In the genomic region with DNA sequence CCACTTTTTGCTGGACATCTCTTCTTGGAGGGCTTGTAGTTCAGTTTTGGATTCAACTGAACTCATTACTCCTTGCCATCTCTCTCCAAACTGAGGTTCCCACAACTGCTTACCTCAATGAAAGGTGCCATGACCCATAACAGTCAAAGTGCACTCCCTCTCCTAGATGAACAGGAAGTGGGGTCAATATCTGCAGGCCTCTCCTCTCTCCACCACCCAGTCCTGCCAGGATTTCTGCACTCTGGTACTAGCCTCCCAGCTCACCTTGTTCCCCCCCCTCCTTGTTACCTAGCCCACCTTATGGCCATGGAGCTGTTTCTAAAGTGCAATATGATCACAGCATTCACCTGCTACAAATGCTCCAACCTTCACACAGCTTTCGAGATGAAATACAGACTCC, we compare ENCODE assay signal across 22 cellular contexts. TPM values are rescaled to one million over a fixed set of nuclear protein-coding genes. Genes with fewer than 3 reads are reported as not detected.
DNase-seq lines count a peak whose midpoint lies in the region; ATAC-seq, FAIRE-seq and TF ChIP-seq lines count a peak whose summit lies in the region.
"Had no signal": no experiment of that assay in that cellular context is flagged by ENCODE, and none has a peak within 500 bp of the region (broad histone marks: within the 10 kb centered on the region; RNA-seq: fewer than 3 reads in every experiment).

No MANE protein-coding gene starts in this region.

- H3K4me3 Mint-ChIP-seq in Caco-2 (ENCODE audit: unreplicated experiment) (no peak overlapping the region), endodermal cell (peak overlapping the region; percentile 22), GM23338 (no peak overlapping the region), endothelial cell (ENCODE audit: unreplicated experiment) (no peak overlapping the region)
- H3K4me3 Mint-ChIP-seq: B cell; CD8-positive, alpha-beta T cell had no signal

- no peak overlapping the region for H2BK12ac ChIP-seq in trophoblast cell (ENCODE audit: low read length)

- DNase-seq in Caco-2, result no peak
- no peak for DNase-seq in GM19239 (ENCODE audit: insufficient read length, low spot score)
- no peak for DNase-seq in endodermal cell
- DNase-seq in trophoblast cell, result no peak
- DNase-seq in GM23338 (ENCODE audit: low spot score), result no peak
- DNase-seq in endothelial cell (ENCODE audit: low spot score), result no peak
- DNase-seq: CD8-positive, alpha-beta T cell; DMS79 treated with DMSO at 0.1 percent for 48 hours; GF-D8; H7; KG1; MM.1S; NCI-H2029; NCI-H69; Peyer's patch; SIG-M5 had no signal

- peaks cover 34% of the 10 kb centered on the region for H3K36me3 Mint-ChIP-seq in Caco-2 (ENCODE audit: insufficient read depth, unreplicated experiment)
- peaks cover 67% of the 10 kb centered on the region for H3K36me3 Mint-ChIP-seq in endodermal cell (ENCODE audit: low read depth)
- H3K36me3 Mint-ChIP-seq in GM23338 (ENCODE audit: low read depth), result peaks cover 48% of the 10 kb centered on the region
- H3K36me3 Mint-ChIP-seq in endothelial cell (ENCODE audit: low read depth, unreplicated experiment), result peaks cover 10% of the 10 kb centered on the region
- H3K36me3 Mint-ChIP-seq: CD8-positive, alpha-beta T cell had no signal

- FAIRE-seq in GM19239 (lab: Jason Lieb, UNC), result peak; percentile 35
- FAIRE-seq: GM12892, HTR-8/SVneo had no signal

- H3K9ac ChIP-seq in endodermal cell (ENCODE audit: extremely low read depth, low read length, poor library complexity, severe bottlenecking) (no peak overlapping the region), trophoblast cell (ENCODE audit: low read length) (no peak overlapping the region)

- TF ChIP-seq CTCF in Caco-2 (IDR thresholded peaks at IDR 0.05; ENCODE audit: insufficient read depth in 1 of 2, low read depth in 1 of 2, low read length in 1 of 2, severe bottlenecking in 1 of 2, unreplicated experiment in 1 of 2) (no peak), endodermal cell (conservative IDR thresholded peaks at IDR 0.05) (no peak), GM23338 (conservative IDR thresholded peaks at IDR 0.05; ENCODE audit: low read depth in 2 of 2) (no peak), endothelial cell (IDR thresholded peaks at IDR 0.05; ENCODE audit: unreplicated experiment) (no peak)

- no TSS peak for BruUV-seq in Caco-2 (replicated peaks; lab: Mats Ljungman, UMichigan)

- POLR2A ChIA-PET in Caco-2 (lab: Charles Lee), result interaction anchor here (0.7 kb wide), 1 partner anchor 87 kb away, joined by 4 read pairs; no protein-coding TSS in a partner anchor

- H3K4me2 ChIP-seq in trophoblast cell (ENCODE audit: low read length) (no peak overlapping the region), GM23338 (no peak overlapping the region)

- H3K9me3 ChIP-seq in Caco-2 (no peaks in the 10 kb centered on the region), endodermal cell (ENCODE audit: control insufficient read depth, low read length) (no peaks in the 10 kb centered on the region), trophoblast cell (ENCODE audit: insufficient read depth, low read depth, low read length) (no peaks in the 10 kb centered on the region)
- H3K9me3 ChIP-seq: Peyer's patch had no signal

- no peak overlapping the region for H4K91ac ChIP-seq in trophoblast cell (ENCODE audit: low read depth, low read length)

- no peak overlapping the region for H4K12ac ChIP-seq in trophoblast cell (ENCODE audit: low read depth, low read length)

- CTCF ChIA-PET in Caco-2 (lab: Charles Lee), result no interaction called here

- no peak overlapping the region for H2BK5ac ChIP-seq in trophoblast cell (ENCODE audit: low read depth, low read length, poor library complexity)

- no peak overlapping the region for H2BK120ac ChIP-seq in trophoblast cell (ENCODE audit: insufficient read depth, low read length, poor library complexity)

- H3K36me3 ChIP-seq in Caco-2 (ENCODE audit: control insufficient read depth, insufficient read depth, low read length) (no peaks in the 10 kb centered on the region; the same call in 1 of the 2 replicates), endodermal cell (ENCODE audit: control insufficient read depth, insufficient read depth, low read length) (peaks cover 74% of the 10 kb centered on the region), trophoblast cell (ENCODE audit: control insufficient read depth in 1 of 2, insufficient read depth in 2 of 2, low read length in 2 of 2) (no peaks in the 10 kb centered on the region), GM23338 (ENCODE audit: insufficient read depth) (peaks cover 7% of the 10 kb centered on the region)
- H3K36me3 ChIP-seq: Peyer's patch had no signal

- peak overlapping the region; percentile 14 for H3K27ac Mint-ChIP-seq in Caco-2 (ENCODE audit: unreplicated experiment)
- H3K27ac Mint-ChIP-seq in endodermal cell, result peak overlapping the region; percentile 5
- no peak overlapping the region for H3K27ac Mint-ChIP-seq in GM23338
- H3K27ac Mint-ChIP-seq in endothelial cell (ENCODE audit: unreplicated experiment), result no peak overlapping the region
- H3K27ac Mint-ChIP-seq: B cell; CD8-positive, alpha-beta T cell had no signal

- no peak overlapping the region for H3K4me3 ChIP-seq in Caco-2 (ENCODE audit: low read depth, low read length)
- peak overlapping the region; percentile 38 for H3K4me3 ChIP-seq in endodermal cell (ENCODE audit: low read length)
- H3K4me3 ChIP-seq in trophoblast cell (ENCODE audit: low read depth, low read length), result no peak overlapping the region
- H3K4me3 ChIP-seq in GM23338, result no peak overlapping the region
- H3K4me3 ChIP-seq: Peyer's patch, SK-N-MC had no signal

- no peak overlapping the region for H2AK5ac ChIP-seq in trophoblast cell (ENCODE audit: low read length)

- H3K9me2 ChIP-seq in GM23338 (ENCODE audit: insufficient read depth), result no peaks in the 10 kb centered on the region

- no peaks in the 10 kb centered on the region for H3F3A ChIP-seq in GM23338 (replicated peaks; ENCODE audit: low read depth)

- H3K27me3 Mint-ChIP-seq in Caco-2 (ENCODE audit: insufficient read depth, unreplicated experiment) (no peaks in the 10 kb centered on the region), endodermal cell (ENCODE audit: insufficient read depth) (no peaks in the 10 kb centered on the region), GM23338 (ENCODE audit: insufficient read depth, low read depth, poor library complexity) (peaks cover 11% of the 10 kb centered on the region), endothelial cell (ENCODE audit: unreplicated experiment) (peaks cover 3% of the 10 kb centered on the region)
- H3K27me3 Mint-ChIP-seq: B cell had no signal

- H3K79me1 ChIP-seq in trophoblast cell (ENCODE audit: low read length), result peaks cover 14% of the 10 kb centered on the region

- no peak overlapping the region for H3K18ac ChIP-seq in trophoblast cell (ENCODE audit: low read length)

- no peak for ATAC-seq in HG03520 (IDR thresholded peaks at IDR 0.05; ENCODE audit: unreplicated experiment)
- ATAC-seq in GM23338, result no peak
- ATAC-seq: CD8-positive, alpha-beta T cell had no signal

- H3K4me1 ChIP-seq in Caco-2, result peaks cover 45% of the 10 kb centered on the region
- peaks cover 40% of the 10 kb centered on the region for H3K4me1 ChIP-seq in endodermal cell (ENCODE audit: control insufficient read depth, insufficient read depth, low read length)
- peaks cover 34 to 38% of the 10 kb centered on the region in 2 experiments for H3K4me1 ChIP-seq in trophoblast cell (ENCODE audit: control insufficient read depth in 1 of 2, insufficient read depth in 2 of 2, low read length in 2 of 2)
- peaks cover 47% of the 10 kb centered on the region for H3K4me1 ChIP-seq in GM23338 (ENCODE audit: insufficient read depth)

- H2AFZ ChIP-seq in trophoblast cell (ENCODE audit: insufficient read depth, low read length, poor library complexity) (no peak overlapping the region), GM23338 (no peak overlapping the region)

- intact Hi-C loops in Caco-2 (cut with micrococcal nuclease; ENCODE audit: unreplicated experiment), result loop anchor here (10.0 kb wide), 3 partner anchors 152 to 318 kb away; no protein-coding TSS in a partner anchor

- WGBS in endodermal cell (ENCODE audit: insufficient coverage in 1 of 2, insufficient read length in 1 of 2), 2 experiments, result 94 to 100% methylated on average over 1 of the region's 1 CpG
- WGBS in trophoblast cell (ENCODE audit: extremely low coverage, insufficient coverage, insufficient read length), result no CpG with 5 or more reads among the region's 1 CpG

- H3K27me3 ChIP-seq in Caco-2 (replicated peaks; ENCODE audit: control insufficient read depth, insufficient read depth, low read length) (no peaks in the 10 kb centered on the region), endodermal cell (ENCODE audit: control insufficient read depth, insufficient read depth, low read length, poor library complexity, severe bottlenecking) (no peaks in the 10 kb centered on the region), trophoblast cell (ENCODE audit: insufficient read depth, low read length) (no peaks in the 10 kb centered on the region), GM23338 (ENCODE audit: insufficient read depth) (no peaks in the 10 kb centered on the region)
- H3K27me3 ChIP-seq: Peyer's patch had no signal

- H3K4me1 Mint-ChIP-seq in Caco-2 (ENCODE audit: low read depth, unreplicated experiment), result peaks cover 47% of the 10 kb centered on the region
- H3K4me1 Mint-ChIP-seq in endodermal cell, result peaks cover 74% of the 10 kb centered on the region
- peaks cover 66% of the 10 kb centered on the region for H3K4me1 Mint-ChIP-seq in GM23338
- H3K4me1 Mint-ChIP-seq in endothelial cell (ENCODE audit: unreplicated experiment), result peaks cover 61% of the 10 kb centered on the region

- H3K79me2 ChIP-seq in trophoblast cell (ENCODE audit: control insufficient read depth, insufficient read depth, low read length, poor library complexity) (peaks cover 13% of the 10 kb centered on the region), GM23338 (replicated peaks; ENCODE audit: insufficient read depth) (peaks cover 100% of the 10 kb centered on the region)

- H4K8ac ChIP-seq in trophoblast cell (ENCODE audit: low read depth, low read length), result no peak overlapping the region

- peak overlapping the region; percentile 53 for H3K4ac ChIP-seq in trophoblast cell (ENCODE audit: low read depth, low read length)

- peaks cover 50% of the 10 kb centered on the region for H4K20me1 ChIP-seq in GM23338 (replicated peaks; ENCODE audit: insufficient read depth)

- H3K23ac ChIP-seq in trophoblast cell (ENCODE audit: low read length), result no peak overlapping the region

- H3K27ac ChIP-seq in endodermal cell (ENCODE audit: low read depth, low read length) (no peak overlapping the region), trophoblast cell (ENCODE audit: low read depth, low read length) (no peak overlapping the region), GM23338 (ENCODE audit: low read depth) (no peak overlapping the region)
- H3K27ac ChIP-seq: C4-2B, SK-N-MC had no signal

- H3K14ac ChIP-seq in trophoblast cell (ENCODE audit: low read length), result no peak overlapping the region

- H3K9me3 Mint-ChIP-seq in Caco-2 (ENCODE audit: unreplicated experiment) (no peaks in the 10 kb centered on the region), endodermal cell (no peaks in the 10 kb centered on the region), GM23338 (no peaks in the 10 kb centered on the region), endothelial cell (ENCODE audit: unreplicated experiment) (no peaks in the 10 kb centered on the region)
- H3K9me3 Mint-ChIP-seq: CD8-positive, alpha-beta T cell had no signal

RNA-seq across cellular contexts. Expression of a gene that starts 5.9 kb away (rescaled TPM):
- total RNA-seq in Caco-2 (2022) (44.0 and 49.7 TPM in 2 replicates), endodermal cell (100 to 1,000 TPM; 136 to 238 TPM), endothelial cell (ENCODE audit: unreplicated experiment) (47.6 TPM)
- 23.7 TPM for polyA plus RNA-seq in endodermal cell (2013, experiment 1 of 2)
- 24.8 TPM for polyA plus RNA-seq in endodermal cell (2013, experiment 2 of 2)
- 27.9 and 29.1 TPM in 2 replicates for polyA plus RNA-seq in trophoblast cell (2013)
- 49.4 and 50.8 TPM in 2 replicates for total RNA-seq in GM23338 (2014; rRNA removed; shearing (Covaris generic))
- 8.8 and 10.6 TPM in 2 replicates for polyA plus RNA-seq in GM23338 (2016; fragmentation: Nextera tagmentation; extraction: Ambion mirVana)

Comparison
In these comparisons a context has a peak if more than half of its experiments do, and no peak if none do; other contexts are left out.
1. H3K27ac Mint-ChIP-seq: peak in Caco-2 (single experiment) and endodermal cell (single experiment); none in GM23338 (single experiment) and endothelial cell (single experiment).